16 cellular contexts compared by ENCODE assay signal in the genomic region with DNA sequence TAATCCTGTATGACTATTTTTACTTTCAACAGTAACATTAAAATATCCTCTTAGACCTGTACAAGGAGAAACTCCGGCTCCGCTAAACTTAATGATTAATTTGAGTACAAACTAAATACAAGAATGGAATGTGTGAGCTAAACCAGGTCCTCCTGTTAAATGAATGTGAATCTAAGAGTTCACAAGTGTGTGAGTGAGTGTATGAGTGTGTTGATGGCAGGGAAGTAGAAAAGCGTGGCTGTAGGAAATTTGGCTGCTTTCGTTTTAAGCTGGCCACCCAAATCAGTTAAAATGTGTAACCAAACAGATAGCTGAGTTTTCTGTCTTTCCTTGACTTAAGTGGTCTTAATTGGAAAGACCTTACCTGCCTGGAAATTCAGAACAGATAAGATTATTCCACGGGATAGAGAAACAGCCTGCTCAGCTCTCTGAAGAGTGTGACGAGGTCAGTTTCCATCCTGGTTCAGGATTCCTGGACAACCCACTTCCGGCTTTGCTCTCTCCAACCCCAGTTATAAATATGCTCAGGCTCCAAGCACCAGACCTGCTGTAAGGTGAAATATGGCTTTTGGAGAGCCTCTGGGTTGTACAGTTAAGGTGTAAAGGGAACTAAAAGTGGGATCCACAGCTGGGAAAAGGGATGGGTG.
DNase-seq lines count a peak whose midpoint lies in the region; ATAC-seq and TF ChIP-seq lines count a peak whose summit lies in the region.
"Had no signal": no experiment of that assay in that cellular context is flagged by ENCODE, and none has a peak within 500 bp of the region (broad histone marks: within the 10 kb centered on the region; RNA-seq: fewer than 3 reads in every experiment).

No MANE protein-coding gene starts in this region.

- peak overlapping the region; percentile 97 for H2AFZ ChIP-seq in ACC112 (ENCODE audit: low read length, unreplicated experiment)
- H2AFZ ChIP-seq in PC-9 = peak overlapping the region; percentile 69; the same call in 1 of the 2 replicates

- ATAC-seq in HG03354 (IDR thresholded peaks at IDR 0.05; ENCODE audit: poor library complexity, severe bottlenecking, unreplicated experiment) = no peak
- no peak for ATAC-seq in HG03196 (IDR thresholded peaks at IDR 0.05; ENCODE audit: unreplicated experiment)
- no peak for ATAC-seq in HG03460 (IDR thresholded peaks at IDR 0.05; ENCODE audit: unreplicated experiment)
- ATAC-seq: activated T-helper 17 cell treated with anti-CD3 and anti-CD28 coated beads, Interleukin-2, amount 50 U/mL, for 72 hours; WTC11 had no signal

- no peaks in the 10 kb centered on the region for H4K20me1 ChIP-seq in PC-9 (ENCODE audit: insufficient read depth)

- BruUV-seq in PC-9 (replicated peaks; lab: Mats Ljungman, UMichigan) = no TSS peak

- no peaks in the 10 kb centered on the region for H3F3A ChIP-seq in PC-9 (ENCODE audit: insufficient read depth, low read depth)

- CTCF ChIA-PET in PC-9 (lab: Charles Lee) = no interaction called here

- DNase-seq in PC-9 (no peak), glomerular visceral epithelial cell (ENCODE audit: extremely low spot score) (peak; percentile 58), NCI-H69 (lab: John Stamatoyannopoulos, UW) (no peak)
- DNase-seq: GDM1; hippocampal formation; NCI-H1417 treated with DMSO at 0.1 percent for 48 hours; stimulated activated CD4-positive, alpha-beta T cell treated with anti-CD3 and anti-CD28 coated beads, Interleukin-4, amount 100 ng/mL, for 24 hours had no signal

- H3K9me2 ChIP-seq in PC-9 (ENCODE audit: insufficient read depth) = no peaks in the 10 kb centered on the region

- H3K9me3 ChIP-seq in PC-9 (ENCODE audit: insufficient read depth, low read depth) (no peaks in the 10 kb centered on the region), muscle layer of duodenum (ENCODE audit: control insufficient read depth in 1 of 2, low read length in 2 of 2) (no peaks in the 10 kb centered on the region)
- H3K9me3 ChIP-seq: suprapubic skin had no signal

- H3K4me2 ChIP-seq in PC-9 = peak overlapping the region; percentile 42; the same call in 1 of the 2 replicates

- POLR2A ChIA-PET in PC-9 (lab: Charles Lee; ENCODE audit: unreplicated experiment) = no interaction called here

- H3K4me3 ChIP-seq in ACC112 (ENCODE audit: low read depth, low read length) = peak overlapping the region; percentile 76
- H3K4me3 ChIP-seq in PC-9 = no peak overlapping the region
- peak overlapping the region; percentile 62 to 72 for H3K4me3 ChIP-seq in muscle layer of duodenum (ENCODE audit: low read depth in 1 of 2, low read length in 2 of 2)
- H3K4me3 ChIP-seq: suprapubic skin had no signal

- no peaks in the 10 kb centered on the region for H3K4me1 ChIP-seq in ACC112 (ENCODE audit: control insufficient read depth, insufficient read depth, low read length, unreplicated experiment)
- H3K4me1 ChIP-seq in PC-9 (replicated peaks; ENCODE audit: insufficient read depth) = no peaks in the 10 kb centered on the region
- H3K4me1 ChIP-seq in muscle layer of duodenum (ENCODE audit: control insufficient read depth in 1 of 2, insufficient read depth in 2 of 2, low read length in 2 of 2) = no peaks in the 10 kb centered on the region
- H3K4me1 ChIP-seq: suprapubic skin had no signal

- H3K79me2 ChIP-seq in ACC112 (ENCODE audit: control insufficient read depth, insufficient read depth, low read length, unreplicated experiment) = no peaks in the 10 kb centered on the region
- no peaks in the 10 kb centered on the region for H3K79me2 ChIP-seq in PC-9 (ENCODE audit: low read depth)

- no peak overlapping the region for H3K27ac ChIP-seq in ACC112 (ENCODE audit: low read depth, low read length)
- H3K27ac ChIP-seq in PC-9 = no peak overlapping the region
- peak overlapping the region; percentile 33 for H3K27ac ChIP-seq in muscle layer of duodenum (ENCODE audit: low read length)
- H3K27ac ChIP-seq: RWPE1, suprapubic skin had no signal

- H3K27me3 ChIP-seq in ACC112 (ENCODE audit: insufficient read depth, low read length) (no peaks in the 10 kb centered on the region), PC-9 (ENCODE audit: insufficient read depth, low read depth) (no peaks in the 10 kb centered on the region), muscle layer of duodenum (ENCODE audit: low read depth, low read length) (no peaks in the 10 kb centered on the region)
- H3K27me3 ChIP-seq: suprapubic skin had no signal

- intact Hi-C loops in PC-9 (cut with micrococcal nuclease; ENCODE audit: unreplicated experiment) = no loop called here

- no peak for TF ChIP-seq CTCF in PC-9 (conservative IDR thresholded peaks at IDR 0.05)

- H3K36me3 ChIP-seq in ACC112 (ENCODE audit: insufficient read depth, low read length) = no peaks in the 10 kb centered on the region
- H3K36me3 ChIP-seq in PC-9 (ENCODE audit: low read depth) = no peaks in the 10 kb centered on the region
- H3K36me3 ChIP-seq in muscle layer of duodenum (ENCODE audit: control insufficient read depth in 1 of 2, insufficient read depth in 2 of 2, low read length in 2 of 2) = no peaks in the 10 kb centered on the region
- H3K36me3 ChIP-seq: suprapubic skin had no signal
